Comparison of ENCODE assay signal across 8 cellular contexts in genomic region chr12:65277994-65278575, GRCh38. TPM values are rescaled to one million over a fixed set of nuclear protein-coding genes. Genes with fewer than 3 reads are reported as not detected.
DNase-seq lines count a peak whose midpoint lies in the region; ATAC-seq and TF ChIP-seq lines count a peak whose summit lies in the region.

No MANE protein-coding gene starts in this region.

- DNase-seq in Right ventricle myocardium superior (peak; percentile 35), Right ventricle myocardium inferior (ENCODE audit: missing footprints) (no peak), cerebellar cortex (ENCODE audit: low spot score) (peak; percentile 45), mesothelial cell of epicardium (ENCODE audit: low spot score in 2 of 2, unreplicated experiment in 2 of 2) (peak in 1 of 2 experiments; percentile 38), mucosa of gallbladder (ENCODE audit: low spot score) (no peak), OCI-LY7 (ENCODE audit: low spot score) (no peak)
- DNase-seq in activated CD4-positive, CD25-positive, alpha-beta regulatory T cell (lab: John Stamatoyannopoulos, UW), result no peak

- no peaks in the 10 kb centered on the region for H3K9me2 ChIP-seq in OCI-LY7 (ENCODE audit: insufficient read depth, low read length)

- CTCF ChIA-PET in OCI-LY7 (lab: Charles Lee; ENCODE audit: unreplicated experiment), result no interaction called here

- H3K36me3 Mint-ChIP-seq in mesothelial cell of epicardium, result no peaks in the 10 kb centered on the region

- H3K27ac ChIP-seq in OCI-LY7 (ENCODE audit: low read depth, low read length, poor library complexity, severe bottlenecking), result no peak overlapping the region

- POLR2A ChIA-PET in OCI-LY7 (lab: Charles Lee), result interaction anchor here (0.6 kb wide), 1 partner anchor 328 kb away, joined by 3 read pairs; no protein-coding TSS in a partner anchor

- no TSS peak for BruUV-seq in OCI-LY7 (replicated peaks; lab: Mats Ljungman, UMichigan)

- H3K27ac Mint-ChIP-seq in mesothelial cell of epicardium, result peak overlapping the region; percentile 5

- H2AFZ ChIP-seq in OCI-LY7 (ENCODE audit: low read length), result no peak overlapping the region

- no peaks in the 10 kb centered on the region for H3K9me3 Mint-ChIP-seq in mesothelial cell of epicardium

- H4K20me1 ChIP-seq in OCI-LY7 (ENCODE audit: insufficient read depth, low read length), result no peaks in the 10 kb centered on the region

- ATAC-seq in Right ventricle myocardium superior (ENCODE audit: poor library complexity), result peak; percentile 12
- ATAC-seq in Right ventricle myocardium inferior, result no peak
- no peak for ATAC-seq in HG02610 (IDR thresholded peaks at IDR 0.05; ENCODE audit: unreplicated experiment)

- H3K4me1 Mint-ChIP-seq in mesothelial cell of epicardium, result peaks cover 16% of the 10 kb centered on the region

- H3K4me1 ChIP-seq in OCI-LY7 (ENCODE audit: insufficient read depth, low read length, poor library complexity, severe bottlenecking), result no peaks in the 10 kb centered on the region

- H3K27me3 Mint-ChIP-seq in mesothelial cell of epicardium (ENCODE audit: low read depth), result no peaks in the 10 kb centered on the region

- H3K79me2 ChIP-seq in OCI-LY7 (ENCODE audit: insufficient read depth, low read depth, low read length), result no peaks in the 10 kb centered on the region

- H3K4me3 ChIP-seq in OCI-LY7 (ENCODE audit: low read depth, low read length, poor library complexity, severe bottlenecking), result no peak overlapping the region

- H3K9me3 ChIP-seq in OCI-LY7 (ENCODE audit: low read length), result no peaks in the 10 kb centered on the region

- no peak for TF ChIP-seq CTCF in mesothelial cell of epicardium (IDR thresholded peaks at IDR 0.05; ENCODE audit: unreplicated experiment)
- TF ChIP-seq CTCF in OCI-LY7 (conservative IDR thresholded peaks at IDR 0.05; ENCODE audit: low read length), result no peak

- H3K4me3 Mint-ChIP-seq in mesothelial cell of epicardium, result peak overlapping the region; percentile 70

- intact Hi-C loops in Right ventricle myocardium superior (cut with DNase I) (no loop called here), Right ventricle myocardium inferior (cut with DNase I) (no loop called here), OCI-LY7 (cut with micrococcal nuclease; ENCODE audit: unreplicated experiment) (no loop called here)

- H3K4me2 ChIP-seq in OCI-LY7 (ENCODE audit: low read length), result no peak overlapping the region

- no peaks in the 10 kb centered on the region for H3K36me3 ChIP-seq in OCI-LY7 (ENCODE audit: insufficient read depth, low read length)

RNA-seq across cellular contexts. Expression of gene MSRB3, which starts 0.4 kb away (rescaled TPM):
- total RNA-seq in Right ventricle myocardium superior, result 130 TPM
- 148 TPM for total RNA-seq in Right ventricle myocardium inferior
- total RNA-seq in mesothelial cell of epicardium, result 19.9 to 20.4 TPM (median 19.9 TPM) in 3 replicates
- total RNA-seq in mucosa of gallbladder, result 95.3 TPM
- not detected in 2 replicates for total RNA-seq in OCI-LY7 (2014; rRNA removed; shearing (Covaris generic))
- total RNA-seq in OCI-LY7 (2022), result not detected in 2 replicates

Comparison
In these comparisons a context has a peak if more than half of its experiments do, and no peak if none do; other contexts are left out.
1. DNase-seq: peak in Right ventricle myocardium superior (single experiment) and cerebellar cortex (single experiment); none in Right ventricle myocardium inferior (single experiment), mucosa of gallbladder (single experiment), activated CD4-positive, CD25-positive, alpha-beta regulatory T cell (0 of 4) and OCI-LY7 (single experiment).
2. RNA of gene MSRB3, which starts 0.4 kb away (total RNA-seq): 148 TPM in Right ventricle myocardium inferior (single experiment), 130 TPM in Right ventricle myocardium superior (single experiment), 95.3 TPM in mucosa of gallbladder (single experiment) and 19.9 to 20.4 TPM in mesothelial cell of epicardium; not detected in OCI-LY7; every median in the first group is over 10 times any median in the second.